Comparison of ENCODE assay signal across 8 cellular contexts in genomic region chr1:37931148-37931492, GRCh38. TPM values are rescaled to one million over a fixed set of nuclear protein-coding genes. Genes with fewer than 3 reads are reported as not detected.
DNase-seq lines count a peak whose midpoint lies in the region; ATAC-seq lines count a peak whose summit lies in the region.

No MANE protein-coding gene starts in this region.

- H3K4me1 Mint-ChIP-seq in CD4-positive, alpha-beta memory T cell = peaks cover 23 to 48% (median 35%) of the 10 kb centered on the region in 4 donors
- H3K4me1 Mint-ChIP-seq in activated naive CD8-positive, alpha-beta T cell (ENCODE audit: low read depth) = peaks cover 45% of the 10 kb centered on the region

- peak in 2 of 5 donors; percentile 2 to 7 for DNase-seq in CD4-positive, alpha-beta memory T cell
- DNase-seq in stimulated activated naive CD8-positive, alpha-beta T cell treated with anti-CD3 and anti-CD28 coated beads, Interleukin-15, Interleukin-2, amounts not matched to agents 100 U/mL and 50 U/mL, for 24 hours = peak; percentile 28
- DNase-seq in T1000 (lab: John Stamatoyannopoulos, UW) = no peak
- no peak for DNase-seq in AG08395 (ENCODE audit: low spot score)

- H3K9me3 ChIP-seq in CD4-positive, alpha-beta memory T cell (ENCODE audit: control insufficient read depth in 1 of 2, low read length in 2 of 2) = no peaks in the 10 kb centered on the region
- H3K9me3 ChIP-seq in iPS-20b (ENCODE audit: insufficient read depth, low read depth, low read length) = no peaks in the 10 kb centered on the region

- H3K27ac Mint-ChIP-seq in CD4-positive, alpha-beta memory T cell = peak overlapping the region; percentile 69 to 95 (median 91)
- peak overlapping the region; percentile 77 for H3K27ac Mint-ChIP-seq in activated naive CD8-positive, alpha-beta T cell

- peaks cover 38% of the 10 kb centered on the region for H3K4me1 ChIP-seq in CD4-positive, alpha-beta memory T cell (ENCODE audit: insufficient read depth, low read length)
- no peaks in the 10 kb centered on the region for H3K4me1 ChIP-seq in iPS-20b (ENCODE audit: insufficient read depth, low read length)

- H3K27ac ChIP-seq in CD4-positive, alpha-beta memory T cell (ENCODE audit: low read depth, low read length) = peak overlapping the region; percentile 70
- H3K27ac ChIP-seq in iPS-20b (ENCODE audit: low read length) = peak overlapping the region; percentile 37

- intact Hi-C loops in CD4-positive, alpha-beta memory T cell (cut with micrococcal nuclease) = loop anchor here (1.0 kb wide), 3 partner anchors 59 to 457 kb away; partner anchors contain the start of genes CDCA8, SF3A3 and ZC3H12A

- H3K36me3 Mint-ChIP-seq in CD4-positive, alpha-beta memory T cell = peaks cover 0 to 10% of the 10 kb centered on the region in 2 donors
- H3K36me3 Mint-ChIP-seq in activated naive CD8-positive, alpha-beta T cell = peaks cover 4% of the 10 kb centered on the region

- ATAC-seq in HG03378 (IDR thresholded peaks at IDR 0.05; ENCODE audit: unreplicated experiment) (peak; percentile 4), GM21515 (IDR thresholded peaks at IDR 0.05; ENCODE audit: unreplicated experiment) (no peak)
- ATAC-seq in stimulated activated naive CD8-positive, alpha-beta T cell treated with anti-CD3 and anti-CD28 coated beads, Interleukin-15, Interleukin-2, amounts not matched to agents 100 U/mL and 50 U/mL, for 24 hours = no peak

- peak overlapping the region; percentile 92 for H3K9ac ChIP-seq in iPS-20b (ENCODE audit: low read depth, low read length)

- no peaks in the 10 kb centered on the region for H3K27me3 ChIP-seq in CD4-positive, alpha-beta memory T cell (ENCODE audit: insufficient read depth, low read length)
- no peaks in the 10 kb centered on the region for H3K27me3 ChIP-seq in iPS-20b (ENCODE audit: insufficient read depth, low read length)

- peak overlapping the region; percentile 93 to 99 (median 96) for H3K4me3 Mint-ChIP-seq in CD4-positive, alpha-beta memory T cell
- H3K4me3 Mint-ChIP-seq in activated naive CD8-positive, alpha-beta T cell = peak overlapping the region; percentile 93

- POLR2A ChIA-PET in CD4-positive, alpha-beta memory T cell (lab: Charles Lee; ENCODE audit: partially characterized antibody) = interaction anchor here (0.9 to 2.7 kb wide), 12 partner anchors 9 to 417 kb away, joined by 3 to 11 read pairs (median 4); partner anchors contain the start of genes C1orf122, MEAF6, MTF1 and SF3A3

- peak overlapping the region; percentile 58 to 64 for H3K4me3 ChIP-seq in CD4-positive, alpha-beta memory T cell (ENCODE audit: low read length in 2 of 2)
- peak overlapping the region; percentile 97 for H3K4me3 ChIP-seq in iPS-20b (ENCODE audit: low read length)

- H3K36me3 ChIP-seq in CD4-positive, alpha-beta memory T cell (ENCODE audit: insufficient read depth, low read length) = no peaks in the 10 kb centered on the region
- H3K36me3 ChIP-seq in iPS-20b (ENCODE audit: insufficient read depth, low read depth, low read length) = no peaks in the 10 kb centered on the region; the same call in 1 of the 2 replicates

- CTCF ChIA-PET in CD4-positive, alpha-beta memory T cell (lab: Charles Lee; ENCODE audit: partially characterized antibody) = interaction anchor here (1.3 to 1.8 kb wide), 2 partner anchors 18 to 38 kb away, joined by 4 read pairs; no protein-coding TSS in a partner anchor

- H3K9me3 Mint-ChIP-seq in CD4-positive, alpha-beta memory T cell = peaks cover 0 to under 1% (median 0%) of the 10 kb centered on the region in 8 donors
- no peaks in the 10 kb centered on the region for H3K9me3 Mint-ChIP-seq in activated naive CD8-positive, alpha-beta T cell (ENCODE audit: low read depth)

- H3K27me3 Mint-ChIP-seq in CD4-positive, alpha-beta memory T cell = no peaks in the 10 kb centered on the region
- H3K27me3 Mint-ChIP-seq in activated naive CD8-positive, alpha-beta T cell = no peaks in the 10 kb centered on the region

RNA-seq across cellular contexts. Expression of gene INPP5B, which starts 15.7 kb away (rescaled TPM):
- 10 to 100 TPM; 31.4 to 35.7 TPM for total RNA-seq in CD4-positive, alpha-beta memory T cell
- 10 to 100 TPM in 1 of 2 donors, 1 to 10 TPM in 1; 8.9 to 21.0 TPM for polyA plus RNA-seq in CD4-positive, alpha-beta memory T cell

RNA-seq across cellular contexts. Expression of gene SF3A3, which starts 58.7 kb away (rescaled TPM):
- 10 to 100 TPM; 74.0 to 74.6 TPM for total RNA-seq in CD4-positive, alpha-beta memory T cell
- 100 to 1,000 TPM in 1 of 2 donors, 10 to 100 TPM in 1; 99.5 to 111 TPM for polyA plus RNA-seq in CD4-positive, alpha-beta memory T cell
